ENCODE assay signal across 8 cellular contexts in genomic region chr22:39457546-39458442, GRCh38. TPM values are rescaled to one million over a fixed set of nuclear protein-coding genes. Genes with fewer than 3 reads are reported as not detected.
DNase-seq lines count a peak whose midpoint lies in the region; ATAC-seq and TF ChIP-seq lines count a peak whose summit lies in the region.

No MANE protein-coding gene starts in this region.

- no peaks in the 10 kb centered on the region for H3K36me3 ChIP-seq in suprapubic skin

- peak overlapping the region; percentile 45 for H3K4me3 Mint-ChIP-seq in activated T-helper 17 cell treated with anti-CD3 and anti-CD28 coated beads, Interleukin-2, amount 50 U/mL, for 72 hours

- DNase-seq in NCI-H146 (lab: John Stamatoyannopoulos, UW) = peak; percentile 10
- no peak for DNase-seq in NCI-H146 treated with DMSO at 0.1 percent for 48 hours (lab: John Stamatoyannopoulos, UW; ENCODE audit: unreplicated experiment)
- DNase-seq in suprapubic skin (ENCODE audit: low spot score in 2 of 2) = no peak
- DNase-seq in DMS153 treated with DMSO at 0.1 percent for 48 hours (lab: John Stamatoyannopoulos, UW; ENCODE audit: unreplicated experiment) = no peak
- no peak for DNase-seq in RPMI8226
- DNase-seq in GF-D8 (lab: John Stamatoyannopoulos, UW) = no peak

- H3K27me3 Mint-ChIP-seq in activated T-helper 17 cell treated with anti-CD3 and anti-CD28 coated beads, Interleukin-2, amount 50 U/mL, for 72 hours = peaks cover 38% of the 10 kb centered on the region

- H3K4me3 ChIP-seq in iPS-18c (ENCODE audit: insufficient read depth, low read depth, low read length) (peak overlapping the region; percentile 67), suprapubic skin (peak overlapping the region; percentile 68)

- H3K4me1 Mint-ChIP-seq in activated T-helper 17 cell treated with anti-CD3 and anti-CD28 coated beads, Interleukin-2, amount 50 U/mL, for 72 hours = no peaks in the 10 kb centered on the region

- no peak for TF ChIP-seq EP300 in suprapubic skin (IDR thresholded peaks at IDR 0.05)

- no peaks in the 10 kb centered on the region for H3K9me3 Mint-ChIP-seq in activated T-helper 17 cell treated with anti-CD3 and anti-CD28 coated beads, Interleukin-2, amount 50 U/mL, for 72 hours

- H3K9me3 ChIP-seq in iPS-18c (ENCODE audit: control insufficient read depth, insufficient read depth, low read length) (no peaks in the 10 kb centered on the region), suprapubic skin (no peaks in the 10 kb centered on the region)

- H3K36me3 Mint-ChIP-seq in activated T-helper 17 cell treated with anti-CD3 and anti-CD28 coated beads, Interleukin-2, amount 50 U/mL, for 72 hours (ENCODE audit: low read depth) = peaks cover 9% of the 10 kb centered on the region

- H3K4me1 ChIP-seq in suprapubic skin = peaks cover 28% of the 10 kb centered on the region

- ATAC-seq in activated T-helper 17 cell treated with anti-CD3 and anti-CD28 coated beads, Interleukin-2, amount 50 U/mL, for 72 hours (replicated peaks) = no peak

- H3K27me3 ChIP-seq in suprapubic skin = peaks cover 39% of the 10 kb centered on the region

- H3K27ac Mint-ChIP-seq in activated T-helper 17 cell treated with anti-CD3 and anti-CD28 coated beads, Interleukin-2, amount 50 U/mL, for 72 hours = no peak overlapping the region

- WGBS in suprapubic skin = 0% methylated on average over 1 of the region's 85 CpGs

- no peak for TF ChIP-seq CTCF in suprapubic skin (IDR thresholded peaks at IDR 0.05)

- no peak for TF ChIP-seq POLR2A in suprapubic skin (IDR thresholded peaks at IDR 0.05)

- H3K27ac ChIP-seq in suprapubic skin = peak overlapping the region; percentile 74

RNA-seq across cellular contexts. Expression of gene MGAT3, which starts 1.0 kb away (rescaled TPM):
- 1 to 10 TPM; 1.5 to 1.6 TPM for total RNA-seq in activated T-helper 17 cell treated with anti-CD3 and anti-CD28 coated beads, Interleukin-2, amount 50 U/mL, for 72 hours
- total RNA-seq in suprapubic skin = 1 to 10 TPM; 2.2 to 3.7 (median 3.0) TPM

RNA-seq across cellular contexts. Expression of gene MIEF1, which starts 44.3 kb away (rescaled TPM):
- total RNA-seq in activated T-helper 17 cell treated with anti-CD3 and anti-CD28 coated beads, Interleukin-2, amount 50 U/mL, for 72 hours = 10 to 100 TPM; 34.7 to 54.0 TPM
- 10 to 100 TPM; 19.2 to 23.6 (median 23.4) TPM for total RNA-seq in suprapubic skin

RNA-seq across cellular contexts. Expression of gene TAB1, which starts 58.2 kb away (rescaled TPM):
- 10 to 100 TPM; 15.2 to 20.9 TPM for total RNA-seq in activated T-helper 17 cell treated with anti-CD3 and anti-CD28 coated beads, Interleukin-2, amount 50 U/mL, for 72 hours
- total RNA-seq in suprapubic skin = 10 to 100 TPM; 16.9 to 35.4 (median 23.3) TPM
